Comparison of ENCODE assay signal across 9 cellular contexts in genomic region chr18:54558609-54559585, GRCh38. TPM values are rescaled to one million over a fixed set of nuclear protein-coding genes. Genes with fewer than 3 reads are reported as not detected.
DNase-seq lines count a peak whose midpoint lies in the region; ATAC-seq and TF ChIP-seq lines count a peak whose summit lies in the region.
"Had no signal": no experiment of that assay in that cellular context is flagged by ENCODE, and none has a peak within 500 bp of the region (broad histone marks: within the 10 kb centered on the region; RNA-seq: fewer than 3 reads in every experiment).

No MANE protein-coding gene starts in this region.

- 60% methylated on average over 3 of the region's 3 CpGs for WGBS in mammary epithelial cell (ENCODE audit: low coverage, missing lambda C conversion rate)

- H3K27me3 ChIP-seq in mammary epithelial cell (ENCODE audit: insufficient read depth, low read length), result no peaks in the 10 kb centered on the region
- no peaks in the 10 kb centered on the region for H3K27me3 ChIP-seq in neural cell (ENCODE audit: insufficient read depth, low read depth, low read length)

- no peak overlapping the region for H3K9ac ChIP-seq in mammary epithelial cell (ENCODE audit: insufficient read depth, low read length)
- H3K9ac ChIP-seq in neural cell (ENCODE audit: low read length), result no peak overlapping the region

- no peaks in the 10 kb centered on the region for H3K4me1 ChIP-seq in mammary epithelial cell (ENCODE audit: insufficient read depth, low read length)

- dilution Hi-C loops in mammary epithelial cell (cut with HindIII; ENCODE audit: low sequenced_read_pairs), result no loop called here

- TF ChIP-seq RAD21 in neural cell (conservative IDR thresholded peaks at IDR 0.05), result peak; percentile 58

- H3K36me3 ChIP-seq in mammary epithelial cell (ENCODE audit: insufficient read depth, low read length), result no peaks in the 10 kb centered on the region
- H3K36me3 ChIP-seq in neural cell (ENCODE audit: insufficient read depth, low read length), result no peaks in the 10 kb centered on the region

- in situ Hi-C loops in GM13977 (cut with MboI; ENCODE audit: low pct_unique_long_range_greater_than_20kb, low sequenced_read_pairs, unreplicated experiment) (no loop called here), mammary epithelial cell (cut with MboI; ENCODE audit: low sequenced_read_pairs in 2 of 2) (loop anchor here in 1 of 2 donors (25.0 kb wide), 1 partner anchor 103 kb away; no protein-coding TSS in a partner anchor)

- H3K4me3 ChIP-seq in AG09309 (ENCODE audit: control insufficient read depth, low read depth, low read length), result no peak overlapping the region
- no peak overlapping the region for H3K4me3 ChIP-seq in mammary epithelial cell (replicated peaks in 1 of 3; ENCODE audit: insufficient read depth in 1 of 3, low read depth in 2 of 3, low read length in 3 of 3)
- H3K4me3 ChIP-seq in neural cell (ENCODE audit: low read length), result no peak overlapping the region

- no peak overlapping the region for H3K4me2 ChIP-seq in mammary epithelial cell (ENCODE audit: insufficient read depth, low read depth, low read length)
- H3K4me2 ChIP-seq in neural cell (ENCODE audit: low read length), result no peak overlapping the region

- intact Hi-C loops in mammary epithelial cell (cut with micrococcal nuclease), result loop anchor here (1.0 to 2.0 kb wide), 4 partner anchors 88 to 424 kb away; no protein-coding TSS in a partner anchor

- no peak for ATAC-seq in HG03460 (IDR thresholded peaks at IDR 0.05; ENCODE audit: unreplicated experiment)

- no peaks in the 10 kb centered on the region for H4K20me1 ChIP-seq in mammary epithelial cell (ENCODE audit: insufficient read depth, low read length)
- H4K20me1 ChIP-seq in neural cell (ENCODE audit: insufficient read depth), result no peaks in the 10 kb centered on the region

- H3K79me2 ChIP-seq in mammary epithelial cell (ENCODE audit: insufficient read depth, low read length), result no peaks in the 10 kb centered on the region
- H3K79me2 ChIP-seq in neural cell (replicated peaks; ENCODE audit: insufficient read depth, low read length), result no peaks in the 10 kb centered on the region

- H3F3A ChIP-seq in neural cell (ENCODE audit: insufficient read depth, low read length, poor library complexity, severe bottlenecking), result no peaks in the 10 kb centered on the region

- no peak overlapping the region for H2AFZ ChIP-seq in mammary epithelial cell (ENCODE audit: low read depth, low read length)
- H2AFZ ChIP-seq in neural cell (ENCODE audit: low read depth, low read length), result no peak overlapping the region

- TF ChIP-seq CTCF in AG09309 (IDR thresholded peaks at IDR 0.05; ENCODE audit: control insufficient read depth, insufficient read depth, low read depth, low read length, missing control alignments), result peak; percentile 64
- peak; percentile 68 for TF ChIP-seq CTCF in GM13977 (IDR thresholded peaks at IDR 0.05; ENCODE audit: extremely low read depth, insufficient read depth, missing control alignments)
- TF ChIP-seq CTCF in mammary epithelial cell (conservative IDR thresholded peaks at IDR 0.05 in 1 of 2, IDR thresholded peaks at IDR 0.05 in 1 of 2; ENCODE audit: extremely low read depth in 1 of 2, insufficient read depth in 1 of 2, low read depth in 1 of 2, low read length in 2 of 2), result peak; percentile 73 to 76
- peak; percentile 60 for TF ChIP-seq CTCF in neural cell (IDR thresholded peaks at IDR 0.05; ENCODE audit: poor library complexity, severe bottlenecking)

- DNase-seq in AG09309 (ENCODE audit: low read depth) (no peak), GM13977 (ENCODE audit: low spot score) (peak; percentile 13), LoVo (ENCODE audit: low spot score) (peak; percentile 29), mammary epithelial cell (peak; percentile 4), HK-2 (ENCODE audit: unreplicated experiment) (no peak), midbrain (lab: John Stamatoyannopoulos, UW) (no peak)

- BruUV-seq in mammary epithelial cell (replicated peaks; lab: Mats Ljungman, UMichigan), result no TSS peak

- no peak for TF ChIP-seq EP300 in neural cell (conservative IDR thresholded peaks at IDR 0.05; ENCODE audit: poor library complexity, severe bottlenecking)

- CTCF ChIA-PET in mammary epithelial cell (lab: Charles Lee; ENCODE audit: low non-redundant PET), result no interaction called here

- H3K9me3 ChIP-seq in mammary epithelial cell (replicated peaks; ENCODE audit: insufficient read depth, low read length), result no peaks in the 10 kb centered on the region
- no peaks in the 10 kb centered on the region for H3K9me3 ChIP-seq in neural cell (ENCODE audit: low read length)

- no peaks in the 10 kb centered on the region for H3K9me2 ChIP-seq in neural cell (ENCODE audit: insufficient read depth, low read length)

- H3K27ac ChIP-seq in mammary epithelial cell (ENCODE audit: insufficient read depth, low read depth, low read length) (no peak overlapping the region), neural cell (ENCODE audit: low read length) (no peak overlapping the region)

TF ChIP-seq in neural cell, 6 proteins besides CTCF, POLR2A, EP300 and RAD21:
- no peak for TF ChIP-seq POLR2AphosphoS5 (IDR thresholded peaks at IDR 0.05)
- TF ChIP-seq TAF1 (IDR thresholded peaks at IDR 0.05; ENCODE audit: low read depth), result no peak
- peak; percentile 73 for TF ChIP-seq SMC3 (conservative IDR thresholded peaks at IDR 0.05; ENCODE audit: poor library complexity)
TF ChIP-seq in neural cell: peak in this region for 1.

RNA-seq across cellular contexts. Expression of gene DYNAP, which starts 32.1 kb away (rescaled TPM):
- total RNA-seq in mammary epithelial cell, result not detected
- not detected for polyA plus RNA-seq in mammary epithelial cell
- not detected for polyA minus RNA-seq in mammary epithelial cell
- polyA plus RNA-seq in neural cell, result not detected in 2 replicates
- polyA minus RNA-seq in neural cell, result not detected in 2 replicates
- total RNA-seq: subcutaneous adipose tissue had no signal

Comparison
In these comparisons a context has a peak if more than half of its experiments do, and no peak if none do; other contexts are left out.
1. DNase-seq: peak in GM13977 (single experiment), LoVo (single experiment) and mammary epithelial cell (single experiment); none in AG09309 (single experiment), HK-2 (single experiment) and midbrain (single experiment).
2. Peak in every context shown above with its lines, with median percentiles within 50 percentile points of each other: CTCF ChIP-seq.